ENCODE assay signal across 20 cellular contexts in the genomic region with DNA sequence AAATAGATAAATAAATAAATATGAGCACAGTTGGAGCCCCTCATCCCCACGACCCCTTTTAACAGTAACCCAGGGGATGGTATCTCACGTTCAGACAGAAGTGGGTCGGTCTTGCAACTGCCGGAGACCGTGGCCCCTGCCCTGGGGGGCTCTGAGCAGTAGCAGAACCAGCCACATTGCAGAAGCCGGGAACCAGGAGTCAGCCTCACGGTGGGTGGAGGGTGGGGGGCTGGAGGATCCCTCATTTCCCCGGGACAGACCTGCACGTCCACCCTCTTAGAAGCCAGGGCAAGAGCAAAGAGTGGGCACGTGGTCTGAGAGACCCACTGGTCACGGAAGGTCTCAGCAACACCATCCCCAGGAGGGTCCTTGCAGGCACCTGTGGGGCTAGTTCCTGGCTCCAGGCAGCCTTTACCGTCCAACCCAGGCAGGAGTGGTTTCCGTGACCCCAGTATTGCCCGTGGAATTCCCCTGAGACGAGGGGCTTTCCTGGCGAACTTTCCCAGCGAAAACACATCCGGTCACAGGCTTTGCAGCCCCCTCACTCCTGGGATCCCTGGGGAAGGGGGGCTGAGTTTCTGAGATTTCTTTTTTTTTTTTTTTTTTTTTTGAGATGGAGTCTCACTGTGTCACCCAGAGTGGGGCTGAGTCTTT. TPM values are rescaled to one million over a fixed set of nuclear protein-coding genes. Genes with fewer than 3 reads are reported as not detected.
A peak's percentile ranks its signal among the peaks of the same experiment; 100 is the strongest.
DNase-seq lines count a peak whose midpoint lies in the region; ATAC-seq, FAIRE-seq and TF ChIP-seq lines count a peak whose summit lies in the region.
"Had no signal": no experiment of that assay in that cellular context is flagged by ENCODE, and none has a peak within 500 bp of the region (broad histone marks: within the 10 kb centered on the region; RNA-seq: fewer than 3 reads in every experiment).

No MANE protein-coding gene starts in this region.

- H2BK12ac ChIP-seq in mesenchymal stem cell (ENCODE audit: low read length in 2 of 2) = no peak overlapping the region

- DNase-seq in GM12892 (ENCODE audit: insufficient read length) (peak; percentile 41), mesenchymal stem cell (peak; percentile 23), inferior parietal cortex (ENCODE audit: extremely low spot score) (no peak), middle frontal gyrus (ENCODE audit: extremely low spot score, low spot score) (no peak)
- no peak for DNase-seq in stimulated activated CD4-positive, alpha-beta T cell treated with anti-CD3 and anti-CD28 coated beads, Interleukin-4, amount 100 ng/mL, for 24 hours
- DNase-seq: activated CD8-positive, alpha-beta memory T cell treated with anti-CD3 and anti-CD28 coated beads for 24 hours; dorsolateral prefrontal cortex; GDM1; H9; lower lobe of right lung; MG63; naive B cell; NCI-H1694 treated with DMSO at 0.1 percent for 48 hours; SHP77 treated with DMSO at 0.1 percent for 48 hours; stimulated activated CD4-positive, alpha-beta T cell treated with anti-CD3 and anti-CD28 coated beads, Interleukin-4, amount 100 ng/mL, for 1 hour had no signal

- peak overlapping the region; percentile 49 for H4K8ac ChIP-seq in mesenchymal stem cell (ENCODE audit: low read length)

- H3K4me2 ChIP-seq in mesenchymal stem cell (ENCODE audit: low read length, poor library complexity, severe bottlenecking) = no peak overlapping the region

- no peak overlapping the region for H2BK15ac ChIP-seq in mesenchymal stem cell (ENCODE audit: low read depth, poor library complexity, severe bottlenecking)

- TF ChIP-seq POLR2A in GM12892 (IDR thresholded peaks at IDR 0.05; ENCODE audit: low read depth, low read length) = no peak

- H3K79me1 ChIP-seq in mesenchymal stem cell (replicated peaks; ENCODE audit: low read length, poor library complexity, severe bottlenecking) = no peaks in the 10 kb centered on the region

- H3K18ac ChIP-seq in mesenchymal stem cell (ENCODE audit: low read depth in 1 of 2, low read length in 2 of 2) = no peak overlapping the region

- ATAC-seq in GM21390 (IDR thresholded peaks at IDR 0.05; ENCODE audit: unreplicated experiment) = peak; percentile 36
- ATAC-seq in HG03432 (IDR thresholded peaks at IDR 0.05; ENCODE audit: unreplicated experiment) = peak; percentile 48
- no peak for ATAC-seq in HG02759 (IDR thresholded peaks at IDR 0.05; ENCODE audit: unreplicated experiment)

- peaks cover 0 to 8% of the 10 kb centered on the region in 2 experiments for H3K27me3 ChIP-seq in mesenchymal stem cell (ENCODE audit: control insufficient read depth in 1 of 2, insufficient read depth in 1 of 2, low read length in 2 of 2)
- H3K27me3 ChIP-seq: MG63 had no signal

- H2AFZ ChIP-seq in mesenchymal stem cell (ENCODE audit: low read depth, low read length) = no peak overlapping the region

- FAIRE-seq in GM12892 (lab: Jason Lieb, UNC) = peak; percentile 85
- FAIRE-seq: bronchial epithelial cell had no signal

- H3K9me3 ChIP-seq in mesenchymal stem cell (ENCODE audit: control insufficient read depth, low read length) = no peaks in the 10 kb centered on the region
- H3K9me3 ChIP-seq: esophagus muscularis mucosa, lower lobe of right lung, MG63 had no signal

- no peak overlapping the region for H2BK5ac ChIP-seq in mesenchymal stem cell (ENCODE audit: low read depth, low read length, poor library complexity, severe bottlenecking)

- H3K4me3 ChIP-seq in mesenchymal stem cell (ENCODE audit: insufficient read depth in 1 of 2, low read depth in 1 of 2, low read length in 2 of 2) = no peak overlapping the region
- H3K4me3 ChIP-seq: dorsolateral prefrontal cortex, esophagus muscularis mucosa, lower lobe of right lung, MG63 had no signal

- H3K36me3 ChIP-seq in mesenchymal stem cell (ENCODE audit: control insufficient read depth in 1 of 2, insufficient read depth in 2 of 2, low read depth in 1 of 2, low read length in 2 of 2) = no peaks in the 10 kb centered on the region
- H3K36me3 ChIP-seq: esophagus muscularis mucosa, lower lobe of right lung, MG63 had no signal

- no peak overlapping the region for H2BK120ac ChIP-seq in mesenchymal stem cell (ENCODE audit: low read depth, low read length)

- H3K9ac ChIP-seq in mesenchymal stem cell (ENCODE audit: low read length) = no peak overlapping the region

- no peaks in the 10 kb centered on the region for H3K4me1 ChIP-seq in mesenchymal stem cell (ENCODE audit: control insufficient read depth, insufficient read depth, low read depth, low read length)
- H3K4me1 ChIP-seq: esophagus muscularis mucosa, lower lobe of right lung had no signal

- no peak overlapping the region for H3K23ac ChIP-seq in mesenchymal stem cell (ENCODE audit: low read length in 2 of 2)

- H3K27ac ChIP-seq in mesenchymal stem cell (ENCODE audit: low read length, poor library complexity, severe bottlenecking) = no peak overlapping the region
- H3K27ac ChIP-seq: dorsolateral prefrontal cortex, esophagus muscularis mucosa, lower lobe of right lung had no signal

- no peak overlapping the region for H3K4ac ChIP-seq in mesenchymal stem cell (ENCODE audit: low read depth in 1 of 2, low read length in 2 of 2)

- H4K91ac ChIP-seq in mesenchymal stem cell (ENCODE audit: low read length) = peak overlapping the region; percentile 7

- no peak overlapping the region for H2AK5ac ChIP-seq in mesenchymal stem cell (ENCODE audit: low read length, severe bottlenecking)

- 62% methylated on average over 18 of the region's 18 CpGs for WGBS in mesenchymal stem cell

- no peak overlapping the region for H3K14ac ChIP-seq in mesenchymal stem cell (ENCODE audit: low read length in 2 of 2)

RNA-seq across cellular contexts. Expression of gene IL3RA, which starts 8.8 kb away (rescaled TPM):
- polyA plus RNA-seq in GM12892 (2012; ENCODE audit: missing spikeins) = 15.4 TPM
- polyA plus RNA-seq in mesenchymal stem cell (2013, experiment 1 of 2) = 1.4 TPM
- polyA plus RNA-seq in mesenchymal stem cell (2013, experiment 2 of 2) = 1.4 TPM

RNA-seq across cellular contexts. Expression of gene CSF2RA, which starts 59.2 kb away (rescaled TPM):
- polyA plus RNA-seq in GM12892 (2012; ENCODE audit: missing spikeins) = 0.47 TPM
- 0.43 TPM for polyA plus RNA-seq in mesenchymal stem cell (2013, experiment 1 of 2)
- 0.55 TPM for polyA plus RNA-seq in mesenchymal stem cell (2013, experiment 2 of 2)

Comparison
In these comparisons a context has a peak if more than half of its experiments do, and no peak if none do; other contexts are left out.
1. DNase-seq: peak in GM12892 (single experiment) and mesenchymal stem cell (single experiment); none in inferior parietal cortex (single experiment), middle frontal gyrus (single experiment) and stimulated activated CD4-positive, alpha-beta T cell treated with anti-CD3 and anti-CD28 coated beads, Interleukin-4, amount 100 ng/mL, for 24 hours (single experiment).